In the genomic region with DNA sequence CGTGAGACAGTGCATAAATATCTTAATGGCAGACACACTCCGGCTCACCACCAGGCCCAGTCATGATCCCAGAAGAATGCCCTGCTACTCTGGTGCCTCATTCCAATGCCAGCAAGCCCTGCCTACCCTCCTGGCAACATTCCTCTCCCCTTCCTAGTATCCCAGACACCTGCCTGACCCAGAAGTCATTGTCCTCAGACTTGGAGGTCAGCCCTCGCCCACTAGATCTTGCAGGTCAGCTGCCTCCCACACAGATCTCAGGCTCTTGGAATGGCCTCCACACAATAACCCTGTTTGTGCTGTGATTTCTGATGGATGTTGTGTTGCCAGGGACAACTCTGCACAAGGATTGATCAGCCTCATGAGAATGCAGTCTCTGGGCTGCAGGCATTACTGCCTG, we compare ENCODE assay signal across 1 cellular context.
TF ChIP-seq lines count a peak whose summit lies in the region.

No MANE protein-coding gene starts in this region.

TF ChIP-seq in K562, 482 proteins besides CTCF, POLR2A, EP300 and RAD21:
- TF ChIP-seq, protein P1, sequence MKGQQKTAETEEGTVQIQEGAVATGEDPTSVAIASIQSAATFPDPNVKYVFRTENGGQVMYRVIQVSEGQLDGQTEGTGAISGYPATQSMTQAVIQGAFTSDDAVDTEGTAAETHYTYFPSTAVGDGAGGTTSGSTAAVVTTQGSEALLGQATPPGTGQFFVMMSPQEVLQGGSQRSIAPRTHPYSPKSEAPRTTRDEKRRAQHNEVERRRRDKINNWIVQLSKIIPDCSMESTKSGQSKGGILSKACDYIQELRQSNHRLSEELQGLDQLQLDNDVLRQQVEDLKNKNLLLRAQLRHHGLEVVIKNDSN (CRISPR knock-in tag; IDR thresholded peaks at IDR 0.05): no peak
- TF ChIP-seq CBFA2T3 (IDR thresholded peaks at IDR 0.05) (no peak), C11orf30 (IDR thresholded peaks at IDR 0.05; ENCODE audit: low read depth) (no peak), RFX1 (IDR thresholded peaks at IDR 0.05) (0 out of 2 replicates have a peak, but pooled peaks have one; percentile 7), HSF4 (CRISPR knock-in tag; IDR thresholded peaks at IDR 0.05; ENCODE audit: borderline replicate concordance) (no peak)
- TF ChIP-seq, protein P2, sequence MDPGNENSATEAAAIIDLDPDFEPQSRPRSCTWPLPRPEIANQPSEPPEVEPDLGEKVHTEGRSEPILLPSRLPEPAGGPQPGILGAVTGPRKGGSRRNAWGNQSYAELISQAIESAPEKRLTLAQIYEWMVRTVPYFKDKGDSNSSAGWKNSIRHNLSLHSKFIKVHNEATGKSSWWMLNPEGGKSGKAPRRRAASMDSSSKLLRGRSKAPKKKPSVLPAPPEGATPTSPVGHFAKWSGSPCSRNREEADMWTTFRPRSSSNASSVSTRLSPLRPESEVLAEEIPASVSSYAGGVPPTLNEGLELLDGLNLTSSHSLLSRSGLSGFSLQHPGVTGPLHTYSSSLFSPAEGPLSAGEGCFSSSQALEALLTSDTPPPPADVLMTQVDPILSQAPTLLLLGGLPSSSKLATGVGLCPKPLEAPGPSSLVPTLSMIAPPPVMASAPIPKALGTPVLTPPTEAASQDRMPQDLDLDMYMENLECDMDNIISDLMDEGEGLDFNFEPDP (CRISPR knock-in tag; IDR thresholded peaks at IDR 0.05): no peak
- TF ChIP-seq, protein P3, sequence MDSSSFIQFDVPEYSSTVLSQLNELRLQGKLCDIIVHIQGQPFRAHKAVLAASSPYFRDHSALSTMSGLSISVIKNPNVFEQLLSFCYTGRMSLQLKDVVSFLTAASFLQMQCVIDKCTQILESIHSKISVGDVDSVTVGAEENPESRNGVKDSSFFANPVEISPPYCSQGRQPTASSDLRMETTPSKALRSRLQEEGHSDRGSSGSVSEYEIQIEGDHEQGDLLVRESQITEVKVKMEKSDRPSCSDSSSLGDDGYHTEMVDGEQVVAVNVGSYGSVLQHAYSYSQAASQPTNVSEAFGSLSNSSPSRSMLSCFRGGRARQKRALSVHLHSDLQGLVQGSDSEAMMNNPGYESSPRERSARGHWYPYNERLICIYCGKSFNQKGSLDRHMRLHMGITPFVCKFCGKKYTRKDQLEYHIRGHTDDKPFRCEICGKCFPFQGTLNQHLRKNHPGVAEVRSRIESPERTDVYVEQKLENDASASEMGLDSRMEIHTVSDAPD (CRISPR knock-in tag; IDR thresholded peaks at IDR 0.05): no peak
- TF ChIP-seq, protein P4, sequence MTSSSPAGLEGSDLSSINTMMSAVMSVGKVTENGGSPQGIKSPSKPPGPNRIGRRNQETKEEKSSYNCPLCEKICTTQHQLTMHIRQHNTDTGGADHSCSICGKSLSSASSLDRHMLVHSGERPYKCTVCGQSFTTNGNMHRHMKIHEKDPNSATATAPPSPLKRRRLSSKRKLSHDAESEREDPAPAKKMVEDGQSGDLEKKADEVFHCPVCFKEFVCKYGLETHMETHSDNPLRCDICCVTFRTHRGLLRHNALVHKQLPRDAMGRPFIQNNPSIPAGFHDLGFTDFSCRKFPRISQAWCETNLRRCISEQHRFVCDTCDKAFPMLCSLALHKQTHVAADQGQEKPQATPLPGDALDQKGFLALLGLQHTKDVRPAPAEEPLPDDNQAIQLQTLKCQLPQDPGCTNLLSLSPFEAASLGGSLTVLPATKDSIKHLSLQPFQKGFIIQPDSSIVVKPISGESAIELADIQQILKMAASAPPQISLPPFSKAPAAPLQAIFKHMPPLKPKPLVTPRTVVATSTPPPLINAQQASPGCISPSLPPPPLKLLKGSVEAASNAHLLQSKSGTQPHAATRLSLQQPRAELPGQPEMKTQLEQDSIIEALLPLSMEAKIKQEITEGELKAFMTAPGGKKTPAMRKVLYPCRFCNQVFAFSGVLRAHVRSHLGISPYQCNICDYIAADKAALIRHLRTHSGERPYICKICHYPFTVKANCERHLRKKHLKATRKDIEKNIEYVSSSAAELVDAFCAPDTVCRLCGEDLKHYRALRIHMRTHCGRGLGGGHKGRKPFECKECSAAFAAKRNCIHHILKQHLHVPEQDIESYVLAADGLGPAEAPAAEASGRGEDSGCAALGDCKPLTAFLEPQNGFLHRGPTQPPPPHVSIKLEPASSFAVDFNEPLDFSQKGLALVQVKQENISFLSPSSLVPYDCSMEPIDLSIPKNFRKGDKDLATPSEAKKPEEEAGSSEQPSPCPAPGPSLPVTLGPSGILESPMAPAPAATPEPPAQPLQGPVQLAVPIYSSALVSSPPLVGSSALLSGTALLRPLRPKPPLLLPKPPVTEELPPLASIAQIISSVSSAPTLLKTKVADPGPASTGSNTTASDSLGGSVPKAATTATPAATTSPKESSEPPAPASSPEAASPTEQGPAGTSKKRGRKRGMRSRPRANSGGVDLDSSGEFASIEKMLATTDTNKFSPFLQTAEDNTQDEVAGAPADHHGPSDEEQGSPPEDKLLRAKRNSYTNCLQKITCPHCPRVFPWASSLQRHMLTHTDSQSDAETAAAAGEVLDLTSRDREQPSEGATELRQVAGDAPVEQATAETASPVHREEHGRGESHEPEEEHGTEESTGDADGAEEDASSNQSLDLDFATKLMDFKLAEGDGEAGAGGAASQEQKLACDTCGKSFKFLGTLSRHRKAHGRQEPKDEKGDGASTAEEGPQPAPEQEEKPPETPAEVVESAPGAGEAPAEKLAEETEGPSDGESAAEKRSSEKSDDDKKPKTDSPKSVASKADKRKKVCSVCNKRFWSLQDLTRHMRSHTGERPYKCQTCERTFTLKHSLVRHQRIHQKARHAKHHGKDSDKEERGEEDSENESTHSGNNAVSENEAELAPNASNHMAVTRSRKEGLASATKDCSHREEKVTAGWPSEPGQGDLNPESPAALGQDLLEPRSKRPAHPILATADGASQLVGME (CRISPR knock-in tag; IDR thresholded peaks at IDR 0.05): no peak
